Comparison of ENCODE assay signal across 15 cellular contexts in genomic region chr2:170425291-170425751, GRCh38.
A peak's percentile ranks its signal among the peaks of the same experiment; 100 is the strongest.
DNase-seq lines count a peak whose midpoint lies in the region; ATAC-seq and TF ChIP-seq lines count a peak whose summit lies in the region.
"Had no signal": no experiment of that assay in that cellular context is flagged by ENCODE, and none has a peak within 500 bp of the region (broad histone marks: within the 10 kb centered on the region; RNA-seq: fewer than 3 reads in every experiment).

No MANE protein-coding gene starts in this region.

- DNase-seq in EH (ENCODE audit: low read depth) (peak; percentile 26), MV-4-11 (lab: John Stamatoyannopoulos, UW) (peak; percentile 75), colonic mucosa (peak; percentile 46), right lobe of liver (no peak), cerebellar nuclear complex (lab: John Stamatoyannopoulos, UW) (no peak), RKO (ENCODE audit: low spot score) (no peak)
- no peak for DNase-seq in activated naive CD4-positive, alpha-beta T cell treated with anti-CD3 and anti-CD28 coated beads, Interleukin-2, amount 50 U/mL, for 16 hours
- no peak for DNase-seq in activated naive CD4-positive, alpha-beta T cell treated with anti-CD3 and anti-CD28 coated beads, Interleukin-2, amount 10 ng/mL, durations not matched to agents 7 days and 5 days
- DNase-seq: C1 segment of cervical spinal cord; central memory CD4-positive, alpha-beta T cell; glutamatergic neuron; NCI-H2107; psoas muscle; SHP77 had no signal

- H3K4me1 ChIP-seq in colonic mucosa (peaks cover 5% of the 10 kb centered on the region), right lobe of liver (peaks cover 0 to 11% (median 0%) of the 10 kb centered on the region in 4 donors)
- H3K4me1 ChIP-seq: psoas muscle had no signal

- TF ChIP-seq POLR2A in right lobe of liver (IDR thresholded peaks at IDR 0.05) = no peak

- H3K27ac Mint-ChIP-seq in activated naive CD4-positive, alpha-beta T cell treated with anti-CD3 and anti-CD28 coated beads, Interleukin-2, amount 10 ng/mL, durations not matched to agents 7 days and 5 days = no peak overlapping the region
- H3K27ac Mint-ChIP-seq: IgD-negative memory B cell had no signal

- no peaks in the 10 kb centered on the region for H3K36me3 ChIP-seq in colonic mucosa
- H3K36me3 ChIP-seq in right lobe of liver = no peaks in the 10 kb centered on the region

- no peaks in the 10 kb centered on the region for H3K9me3 ChIP-seq in colonic mucosa
- no peaks in the 10 kb centered on the region for H3K9me3 ChIP-seq in right lobe of liver
- H3K9me3 ChIP-seq: psoas muscle had no signal

- H3K27ac ChIP-seq in colonic mucosa (peak overlapping the region; percentile 68), right lobe of liver (peak overlapping the region in 1 of 3 donors; percentile 5)
- H3K27ac ChIP-seq: psoas muscle had no signal

- no peak overlapping the region for H3K4me3 Mint-ChIP-seq in activated naive CD4-positive, alpha-beta T cell treated with anti-CD3 and anti-CD28 coated beads, Interleukin-2, amount 10 ng/mL, durations not matched to agents 7 days and 5 days
- H3K4me3 Mint-ChIP-seq: IgD-negative memory B cell had no signal

- TF ChIP-seq CTCF in colonic mucosa (IDR thresholded peaks at IDR 0.05) (no peak), right lobe of liver (IDR thresholded peaks at IDR 0.05) (no peak)

- intact Hi-C loops in colonic mucosa (cut with DNase I) = no loop called here
- intact Hi-C loops in right lobe of liver (cut with DNase I) = no loop called here

- H3K36me3 Mint-ChIP-seq in activated naive CD4-positive, alpha-beta T cell treated with anti-CD3 and anti-CD28 coated beads, Interleukin-2, amount 10 ng/mL, durations not matched to agents 7 days and 5 days = no peaks in the 10 kb centered on the region
- H3K36me3 Mint-ChIP-seq: IgD-negative memory B cell had no signal

- no peak overlapping the region for H3K9ac ChIP-seq in colonic mucosa (ENCODE audit: low read depth in 2 of 2, low read length in 2 of 2)

- CTCF ChIA-PET in activated naive CD4-positive, alpha-beta T cell treated with anti-CD3 and anti-CD28 coated beads, Interleukin-2, amount 10 ng/mL, durations not matched to agents 7 days and 5 days (lab: Charles Lee) = interaction anchor here (1.4 to 1.6 kb wide), 2 partner anchors 16 to 101 kb away, joined by 3 to 4 read pairs; no protein-coding TSS in a partner anchor

- 23% methylated on average over 2 of the region's 2 CpGs for WGBS in right lobe of liver (ENCODE audit: insufficient coverage, low coverage, low lambda C conversion rate, missing lambda C conversion rate)

- H3K27me3 Mint-ChIP-seq in activated naive CD4-positive, alpha-beta T cell treated with anti-CD3 and anti-CD28 coated beads, Interleukin-2, amount 10 ng/mL, durations not matched to agents 7 days and 5 days = peaks cover 34% of the 10 kb centered on the region

- ATAC-seq in right lobe of liver = peak; percentile 76 to 95 (median 92)

- H3K4me1 Mint-ChIP-seq in activated naive CD4-positive, alpha-beta T cell treated with anti-CD3 and anti-CD28 coated beads, Interleukin-2, amount 10 ng/mL, durations not matched to agents 7 days and 5 days = no peaks in the 10 kb centered on the region

- H3K9me3 Mint-ChIP-seq in activated naive CD4-positive, alpha-beta T cell treated with anti-CD3 and anti-CD28 coated beads, Interleukin-2, amount 10 ng/mL, durations not matched to agents 7 days and 5 days = no peaks in the 10 kb centered on the region
- H3K9me3 Mint-ChIP-seq: IgD-negative memory B cell had no signal

- H3K4me3 ChIP-seq in colonic mucosa (no peak overlapping the region), right lobe of liver (no peak overlapping the region)
- H3K4me3 ChIP-seq: psoas muscle had no signal

- H3K27me3 ChIP-seq in colonic mucosa = no peaks in the 10 kb centered on the region
- H3K27me3 ChIP-seq in right lobe of liver = no peaks in the 10 kb centered on the region

Comparison
In these comparisons a context has a peak if more than half of its experiments do, and no peak if none do; other contexts are left out.
1. DNase-seq: peak in EH (single experiment), MV-4-11 (single experiment) and colonic mucosa (single experiment); none in right lobe of liver (0 of 3), cerebellar nuclear complex (0 of 2), RKO (single experiment), activated naive CD4-positive, alpha-beta T cell treated with anti-CD3 and anti-CD28 coated beads, Interleukin-2, amount 50 U/mL, for 16 hours (single experiment) and activated naive CD4-positive, alpha-beta T cell treated with anti-CD3 and anti-CD28 coated beads, Interleukin-2, amount 10 ng/mL, durations not matched to agents 7 days and 5 days (single experiment).